30 cellular contexts compared by ENCODE assay signal in the genomic region with DNA sequence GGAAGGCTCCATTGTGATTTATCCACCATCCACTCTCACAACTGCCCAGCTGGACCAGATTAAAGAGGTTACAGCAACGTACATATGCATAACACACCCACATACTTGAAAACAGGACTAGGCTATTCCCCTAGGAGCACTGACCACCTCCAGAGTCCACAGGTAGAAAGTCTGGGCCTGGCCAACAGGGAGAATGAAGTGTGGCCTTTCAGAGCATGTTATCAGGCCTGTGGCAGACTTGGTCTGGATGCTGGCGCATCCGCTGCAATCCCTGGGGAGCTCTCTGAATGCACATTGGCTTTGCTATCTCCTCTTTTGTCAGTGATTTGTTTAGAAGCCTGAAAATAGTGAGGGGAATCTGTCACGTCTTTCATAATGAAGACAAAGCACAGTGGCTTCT.
"Had no signal": no experiment of that assay in that cellular context is flagged by ENCODE, and none has a peak within 500 bp of the region (broad histone marks: within the 10 kb centered on the region; RNA-seq: fewer than 3 reads in every experiment).

No MANE protein-coding gene starts in this region.

- FAIRE-seq: bronchial epithelial cell, colon, kidney had no signal

- H3K4me3 Mint-ChIP-seq: activated B cell treated with CpG ODN at 0.5 μM for 24 hours; activated CD8-positive, alpha-beta memory T cell treated with anti-CD3 and anti-CD28 coated beads, Interleukin-2, amount 10 ng/mL, durations not matched to agents 7 days and 5 days; activated CD8-positive, alpha-beta T cell treated with anti-CD3 and anti-CD28 coated beads, Interleukin-2, amount 10 ng/mL, durations not matched to agents 7 days and 5 days; activated naive CD8-positive, alpha-beta T cell; immature natural killer cell; naive thymus-derived CD8-positive, alpha-beta T cell; stimulated activated naive CD8-positive, alpha-beta T cell treated with anti-CD3 and anti-CD28 coated beads, Interleukin-15, Interleukin-2, amounts not matched to agents 100 ng/mL and 50 ng/mL, for 24 hours had no signal

- H3K27me3 ChIP-seq: gastrocnemius medialis, heart left ventricle, upper lobe of left lung, vagina had no signal

- H3K36me3 Mint-ChIP-seq: activated CD8-positive, alpha-beta memory T cell treated with anti-CD3 and anti-CD28 coated beads, Interleukin-2, amount 10 ng/mL, durations not matched to agents 7 days and 5 days; activated naive CD8-positive, alpha-beta T cell; immature natural killer cell; naive thymus-derived CD8-positive, alpha-beta T cell had no signal

- H3K27ac Mint-ChIP-seq: activated B cell treated with CpG ODN at 0.5 μM for 24 hours; activated CD8-positive, alpha-beta memory T cell treated with anti-CD3 and anti-CD28 coated beads, Interleukin-2, amount 10 ng/mL, durations not matched to agents 7 days and 5 days; activated CD8-positive, alpha-beta T cell treated with anti-CD3 and anti-CD28 coated beads, Interleukin-2, amount 10 ng/mL, durations not matched to agents 7 days and 5 days; activated naive CD8-positive, alpha-beta T cell; immature natural killer cell; naive thymus-derived CD8-positive, alpha-beta T cell; stimulated activated naive CD8-positive, alpha-beta T cell treated with anti-CD3 and anti-CD28 coated beads, Interleukin-15, Interleukin-2, amounts not matched to agents 100 ng/mL and 50 ng/mL, for 24 hours had no signal

- DNase-seq: activated B cell treated with CpG ODN at 0.5 μM for 24 hours; activated CD4-positive, alpha-beta T cell treated with anti-CD3 and anti-CD28 coated beads, Interleukin-2, amount 50 U/mL, for 1 hour; activated CD8-positive, alpha-beta memory T cell treated with anti-CD3 and anti-CD28 coated beads, Interleukin-2, amount 10 ng/mL, durations not matched to agents 7 days and 5 days; activated CD8-positive, alpha-beta T cell treated with anti-CD3 and anti-CD28 coated beads, Interleukin-2, amount 10 ng/mL, durations not matched to agents 7 days and 5 days; activated effector memory CD4-positive, alpha-beta T cell treated with Interleukin-2 at 50 U/mL for 16 hours; activated naive CD4-positive, alpha-beta T cell treated with Interleukin-2 at 50 U/mL for 16 hours; anterior cingulate cortex; dermis blood vessel endothelial cell; effector CD8-positive, alpha-beta T cell; gastrocnemius medialis; heart left ventricle; hypothalamus; immature natural killer cell; kidney; left colon; mammary epithelial cell; midbrain; naive thymus-derived CD8-positive, alpha-beta T cell; stimulated activated CD4-positive, alpha-beta T cell treated with anti-CD3 and anti-CD28 coated beads, Interleukin-12 subunit alpha, Interleukin-12 subunit beta, amount 100 ng/mL, for 4 hours; stimulated activated CD4-positive, alpha-beta T cell treated with anti-CD3 and anti-CD28 coated beads, Interleukin-4, amount 100 ng/mL, for 1 hour; T-helper 2 cell; upper lobe of left lung had no signal

- H3K9me3 ChIP-seq: gastrocnemius medialis, heart left ventricle, thoracic aorta, upper lobe of left lung, vagina had no signal

- H3K4me1 Mint-ChIP-seq: immature natural killer cell had no signal

- ATAC-seq: activated CD8-positive, alpha-beta memory T cell treated with anti-CD3 and anti-CD28 coated beads, Interleukin-2, amount 10 ng/mL, durations not matched to agents 7 days and 5 days; activated CD8-positive, alpha-beta T cell treated with anti-CD3 and anti-CD28 coated beads, Interleukin-2, amount 10 ng/mL, durations not matched to agents 7 days and 5 days; gastrocnemius medialis; left colon; naive thymus-derived CD8-positive, alpha-beta T cell; sciatic nerve had no signal

- H3K27me3 Mint-ChIP-seq: activated B cell treated with CpG ODN at 0.5 μM for 24 hours; activated naive CD8-positive, alpha-beta T cell; stimulated activated naive CD8-positive, alpha-beta T cell treated with anti-CD3 and anti-CD28 coated beads, Interleukin-15, Interleukin-2, amounts not matched to agents 100 ng/mL and 50 ng/mL, for 24 hours had no signal

- H3K27ac ChIP-seq: gastrocnemius medialis, skin epidermis, thoracic aorta, upper lobe of left lung, vagina had no signal

- H3K36me3 ChIP-seq: gastrocnemius medialis, thoracic aorta, vagina had no signal

- H3K9me3 Mint-ChIP-seq: activated B cell treated with CpG ODN at 0.5 μM for 24 hours; immature natural killer cell; naive thymus-derived CD8-positive, alpha-beta T cell; stimulated activated naive CD8-positive, alpha-beta T cell treated with anti-CD3 and anti-CD28 coated beads, Interleukin-15, Interleukin-2, amounts not matched to agents 100 ng/mL and 50 ng/mL, for 24 hours had no signal

- H3K4me3 ChIP-seq: gastrocnemius medialis, heart left ventricle, skin epidermis, thoracic aorta, upper lobe of left lung, vagina had no signal
